7 cellular contexts compared by ENCODE assay signal in genomic region chr17:81918762-81919545, GRCh38. TPM values are rescaled to one million over a fixed set of nuclear protein-coding genes. Genes with fewer than 3 reads are reported as not detected.
A peak's percentile ranks its signal among the peaks of the same experiment; 100 is the strongest.
DNase-seq lines count a peak whose midpoint lies in the region; ATAC-seq and TF ChIP-seq lines count a peak whose summit lies in the region.

No MANE protein-coding gene starts in this region.

- peaks cover 20 to 40% of the 10 kb centered on the region in 2 donors for H3K36me3 ChIP-seq in duodenal mucosa (ENCODE audit: control insufficient read depth in 1 of 2, insufficient read depth in 2 of 2, low read length in 2 of 2)
- H3K36me3 ChIP-seq in psoas muscle (ENCODE audit: insufficient read depth in 1 of 2, low read depth in 1 of 2) = peaks cover 5 to 61% of the 10 kb centered on the region in 2 donors
- peaks cover 63% of the 10 kb centered on the region for H3K36me3 ChIP-seq in lower lobe of right lung

- peak; percentile 10 for ATAC-seq in GM21576 (IDR thresholded peaks at IDR 0.05; ENCODE audit: unreplicated experiment)
- ATAC-seq in psoas muscle = no peak
- ATAC-seq in lower lobe of right lung = no peak

- H3K4me3 ChIP-seq in duodenal mucosa (ENCODE audit: low read depth in 1 of 2, low read length in 2 of 2) (no peak overlapping the region), psoas muscle (peak overlapping the region; percentile 76), lower lobe of right lung (no peak overlapping the region)

- peaks cover 52 to 58% of the 10 kb centered on the region in 2 donors for H3K4me1 ChIP-seq in duodenal mucosa (ENCODE audit: control insufficient read depth in 1 of 2, insufficient read depth in 2 of 2, low read length in 2 of 2)
- peaks cover 65% of the 10 kb centered on the region for H3K4me1 ChIP-seq in psoas muscle
- peaks cover 59% of the 10 kb centered on the region for H3K4me1 ChIP-seq in lower lobe of right lung

- TF ChIP-seq CTCF in psoas muscle (IDR thresholded peaks at IDR 0.05) (no peak), lower lobe of right lung (IDR thresholded peaks at IDR 0.05) (no peak)

- peak overlapping the region; percentile 27 to 33 for H3K9ac ChIP-seq in duodenal mucosa (ENCODE audit: low read depth in 1 of 2, low read length in 2 of 2)

- 62 to 83% (median 69%) methylated on average over 15 of the region's 15 CpGs for WGBS in psoas muscle, 3 donors

- H3K27ac ChIP-seq in duodenal mucosa (ENCODE audit: low read depth, low read length) = peak overlapping the region; percentile 74
- peak overlapping the region; percentile 81 for H3K27ac ChIP-seq in psoas muscle
- H3K27ac ChIP-seq in lower lobe of right lung = no peak overlapping the region

- intact Hi-C loops in psoas muscle (cut with DNase I) (no loop called here), lower lobe of right lung (cut with DNase I) (no loop called here)

- DNase-seq in NCI-H226 = peak; percentile 1
- DNase-seq in psoas muscle = no peak
- DNase-seq in germinal center (ENCODE audit: low spot score) = no peak
- no peak for DNase-seq in lower lobe of right lung
- no peak for DNase-seq in A172 (ENCODE audit: low spot score)

- no peaks in the 10 kb centered on the region for H3K27me3 ChIP-seq in duodenal mucosa (ENCODE audit: control insufficient read depth in 1 of 2, insufficient read depth in 2 of 2, low read length in 2 of 2)
- H3K27me3 ChIP-seq in psoas muscle (ENCODE audit: insufficient read depth in 3 of 3, low read length in 2 of 3) = no peaks in the 10 kb centered on the region
- no peaks in the 10 kb centered on the region for H3K27me3 ChIP-seq in lower lobe of right lung (ENCODE audit: low read depth)

- H3K9me3 ChIP-seq in duodenal mucosa (ENCODE audit: control insufficient read depth in 1 of 2, low read length in 2 of 2) (no peaks in the 10 kb centered on the region), psoas muscle (no peaks in the 10 kb centered on the region), lower lobe of right lung (no peaks in the 10 kb centered on the region)

RNA-seq across cellular contexts. Expression of gene SIRT7, which starts 1.0 kb away (rescaled TPM):
- total RNA-seq in psoas muscle (10 to 100 TPM in 1 of 4 donors, 1 to 10 TPM in 3; 3.9 to 10.2 (median 6.3) TPM), lower lobe of right lung (32.8 TPM)
- polyA plus RNA-seq in psoas muscle = 10 to 100 TPM in 2 of 3 donors, 1 to 10 TPM in 1; 5.7 to 14.2 (median 10.4) TPM
- 34.9 and 47.0 TPM in 2 replicates for total RNA-seq in A172 (2014; rRNA removed; shearing (Covaris generic))

RNA-seq across cellular contexts. Expression of gene PCYT2, which starts 7.8 kb away (rescaled TPM):
- 10 to 100 TPM; 10.2 to 26.9 (median 19.2) TPM for total RNA-seq in psoas muscle
- 10 to 100 TPM; 13.2 to 14.1 (median 13.3) TPM for polyA plus RNA-seq in psoas muscle
- total RNA-seq in lower lobe of right lung = 39.7 TPM
- total RNA-seq in A172 (2014; rRNA removed; shearing (Covaris generic)) = 93.8 and 108 TPM in 2 replicates

RNA-seq across cellular contexts. Expression of gene MAFG, which starts 8.6 kb away (rescaled TPM):
- total RNA-seq in psoas muscle = 10 to 100 TPM; 43.1 to 74.2 (median 53.7) TPM
- polyA plus RNA-seq in psoas muscle = 10 to 100 TPM; 21.6 to 73.7 (median 26.6) TPM
- total RNA-seq in lower lobe of right lung = 30.7 TPM
- 30.1 and 37.6 TPM in 2 replicates for total RNA-seq in A172 (2014; rRNA removed; shearing (Covaris generic))

RNA-seq across cellular contexts. Expression of gene NPB, which starts 16.9 kb away (rescaled TPM):
- total RNA-seq in psoas muscle (under 1 TPM; 0.42 to 0.78 (median 0.55) TPM), lower lobe of right lung (0.71 TPM)
- polyA plus RNA-seq in psoas muscle = 1 to 10 TPM in 1 of 3 donors, under 1 TPM in 2; 0.73 to 2.9 (median 0.76) TPM
- total RNA-seq in A172 (2014; rRNA removed; shearing (Covaris generic)) = 0.77 and 1.8 TPM in 2 replicates

RNA-seq across cellular contexts. Expression of gene PYCR1, which starts 18.1 kb away (rescaled TPM):
- total RNA-seq in psoas muscle (10 to 100 TPM in 2 of 4 donors, 1 to 10 TPM in 2; 5.4 to 12.5 (median 9.5) TPM), lower lobe of right lung (23.0 TPM)
- polyA plus RNA-seq in psoas muscle = 10 to 100 TPM in 2 of 3 donors, 1 to 10 TPM in 1; 8.3 to 23.2 (median 15.2) TPM
- total RNA-seq in A172 (2014; rRNA removed; shearing (Covaris generic)) = 70.2 and 84.1 TPM in 2 replicates
